Comparison of ENCODE assay signal across 26 cellular contexts in the genomic region with DNA sequence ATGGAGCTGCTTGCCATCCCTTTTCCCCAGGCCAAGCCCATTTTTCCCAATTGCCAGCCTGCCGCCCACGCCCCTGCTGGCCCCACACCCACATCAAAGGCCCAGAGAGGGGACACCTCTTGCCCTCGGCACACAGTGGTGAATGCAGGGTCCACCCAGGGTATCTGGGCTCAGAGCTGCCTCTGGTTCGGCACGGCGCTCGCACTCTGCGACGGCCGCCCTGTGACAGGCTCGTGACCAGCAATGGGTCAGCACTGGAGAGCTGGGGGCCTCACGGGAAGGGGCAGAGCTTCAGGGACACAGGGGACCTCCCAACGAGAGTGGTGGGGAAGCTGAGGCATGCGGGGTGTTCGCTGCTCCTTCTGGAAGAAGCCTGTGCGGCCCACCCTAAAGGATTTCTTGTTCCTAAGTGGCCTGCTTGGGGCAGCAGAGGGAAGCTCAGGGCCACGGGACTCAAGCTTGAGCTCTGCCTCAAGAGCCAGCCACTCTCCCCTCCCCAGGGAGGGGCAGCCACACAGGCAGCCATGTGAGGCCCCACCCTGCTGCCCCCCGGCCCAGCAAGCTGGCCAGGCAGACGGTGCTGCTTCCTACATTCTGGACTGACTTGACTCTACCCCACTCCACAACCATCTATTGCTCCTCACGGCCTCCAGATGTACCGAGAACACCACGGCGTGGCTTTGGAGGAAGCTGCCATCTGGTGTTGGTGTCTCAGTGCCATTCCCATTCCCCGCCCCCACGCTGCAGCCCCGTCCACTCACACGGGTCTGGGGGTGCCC.
"Had no signal": no experiment of that assay in that cellular context is flagged by ENCODE, and none has a peak within 500 bp of the region (broad histone marks: within the 10 kb centered on the region; RNA-seq: fewer than 3 reads in every experiment).

No MANE protein-coding gene starts in this region.

- H3K27me3 ChIP-seq: ascending aorta, body of pancreas, Peyer's patch had no signal

- H3K27ac ChIP-seq: ascending aorta, body of pancreas, KMS-11, Peyer's patch, RWPE1 had no signal

- ATAC-seq: activated CD8-positive, alpha-beta memory T cell treated with anti-CD3 and anti-CD28 coated beads, Interleukin-2, amount 10 ng/mL, durations not matched to agents 7 days and 5 days; activated naive CD4-positive, alpha-beta T cell treated with anti-CD3 and anti-CD28 coated beads, Interleukin-2, amount 50 U/mL, for 72 hours; activated naive CD8-positive, alpha-beta T cell treated with anti-CD3 and anti-CD28 coated beads, Interleukin-2, amount 50 U/mL, for 24 hours; activated T-cell treated with anti-CD3 and anti-CD28 coated beads, Interleukin-2, amount 50 U/mL, for 4 hours; body of pancreas; T-helper 17 cell had no signal

- H3K4me1 ChIP-seq: ascending aorta, body of pancreas had no signal

- H3K36me3 ChIP-seq: ascending aorta, Peyer's patch had no signal

- H3K9me3 ChIP-seq: ascending aorta, body of pancreas, Peyer's patch had no signal

- H3K4me3 ChIP-seq: ascending aorta, body of pancreas, Peyer's patch had no signal

- DNase-seq: activated CD4-positive, alpha-beta T cell treated with anti-CD3 and anti-CD28 coated beads, Interleukin-2, amount 10 ng/mL, durations not matched to agents 24 days and 14 days; activated CD4-positive, alpha-beta T cell treated with anti-CD3 and anti-CD28 coated beads, Interleukin-2, amount 50 U/mL, for 48 hours; activated CD4-positive, CD25-positive, alpha-beta regulatory T cell treated with anti-CD3 and anti-CD28 coated beads, Interleukin-2, amount 50 U/mL, for 72 hours; activated CD8-positive, alpha-beta memory T cell treated with anti-CD3 and anti-CD28 coated beads, Interleukin-2, amount 10 ng/mL, durations not matched to agents 7 days and 5 days; activated effector memory CD4-positive, alpha-beta T cell treated with anti-CD3 and anti-CD28 coated beads, Interleukin-2, amount 50 U/mL, for 16 hours; activated naive CD4-positive, alpha-beta T cell treated with Interleukin-2 at 50 U/mL for 16 hours; activated naive CD8-positive, alpha-beta T cell treated with anti-CD3 and anti-CD28 coated beads, Interleukin-2, amount 50 U/mL, for 24 hours; activated T-cell treated with anti-CD3 and anti-CD28 coated beads, Interleukin-2, amount 50 U/mL, for 4 hours; amniotic stem cell; body of pancreas; NCI-H1092 treated with DMSO at 0.1 percent for 48 hours; NCI-H1417 treated with DMSO at 0.1 percent for 48 hours; NCI-H1694; NCI-H2029 treated with DMSO at 0.1 percent for 48 hours; NCI-H446; NCI-H774; NK-92 treated with Interleukin-12 subunit alpha and Interleukin-12 subunit beta, amount 100 ng/mL, for 24 hours; OCI-M1; Peyer's patch; SIG-M5; T-helper 17 cell; T-helper 9 cell had no signal
